Comparison of ENCODE assay signal across 30 cellular contexts in genomic region chr4:16055937-16056336, GRCh38. TPM values are rescaled to one million over a fixed set of nuclear protein-coding genes. Genes with fewer than 3 reads are reported as not detected.
DNase-seq lines count a peak whose midpoint lies in the region; ATAC-seq and TF ChIP-seq lines count a peak whose summit lies in the region.
"Had no signal": no experiment of that assay in that cellular context is flagged by ENCODE, and none has a peak within 500 bp of the region (broad histone marks: within the 10 kb centered on the region; RNA-seq: fewer than 3 reads in every experiment).

No MANE protein-coding gene starts in this region.

- peak overlapping the region; percentile 11 to 43 for H2BK12ac ChIP-seq in mesenchymal stem cell (ENCODE audit: low read length in 2 of 2)

- no peaks in the 10 kb centered on the region for H3K9me3 Mint-ChIP-seq in WTC11
- H3K9me3 Mint-ChIP-seq: activated naive CD4-positive, alpha-beta T cell treated with anti-CD3 and anti-CD28 coated beads, Interleukin-2, amount 50 U/mL, for 72 hours; natural killer cell; stimulated activated naive CD8-positive, alpha-beta T cell treated with anti-CD3 and anti-CD28 coated beads, Interleukin-15, amount 100 ng/mL, for 72 hours; T-helper 1 cell treated with Interleukin-12 subunit alpha and Interleukin-12 subunit beta and Interleukin-4 antibody, amounts not matched to agents 30 μg/mL and 1 μg/mL, for 36 hours had no signal

- peaks cover 7% of the 10 kb centered on the region for H3K36me3 Mint-ChIP-seq in WTC11
- H3K36me3 Mint-ChIP-seq: activated naive CD4-positive, alpha-beta T cell treated with anti-CD3 and anti-CD28 coated beads, Interleukin-2, amount 50 U/mL, for 72 hours; natural killer cell had no signal

- H3K9me3 ChIP-seq in BLaER1 (no peaks in the 10 kb centered on the region), Loucy (ENCODE audit: insufficient read depth, low read depth, low read length) (no peaks in the 10 kb centered on the region), mesenchymal stem cell (ENCODE audit: control insufficient read depth, low read length) (no peaks in the 10 kb centered on the region), MM.1S (replicated peaks; ENCODE audit: insufficient read depth, low read length) (no peaks in the 10 kb centered on the region)
- H3K9me3 ChIP-seq: BE2C, Caco-2, gastroesophageal sphincter, left lung, SK-N-SH, thyroid gland had no signal

- H4K91ac ChIP-seq in mesenchymal stem cell (ENCODE audit: low read length) = no peak overlapping the region

- H2AFZ ChIP-seq in Loucy (ENCODE audit: low read length) (peak overlapping the region; percentile 72), mesenchymal stem cell (ENCODE audit: low read depth, low read length) (no peak overlapping the region), MM.1S (ENCODE audit: low read length) (no peak overlapping the region)

- TF ChIP-seq CTCF in Loucy (conservative IDR thresholded peaks at IDR 0.05; ENCODE audit: low read length) = no peak
- TF ChIP-seq CTCF in WTC11 (IDR thresholded peaks at IDR 0.05) = no peak
- no peak for TF ChIP-seq CTCF in MM.1S (IDR thresholded peaks at IDR 0.05; ENCODE audit: low read length)

- ATAC-seq in WTC11 = no peak
- no peak for ATAC-seq in GM19324 (IDR thresholded peaks at IDR 0.05; ENCODE audit: low FRiP score, unreplicated experiment)
- no peak for ATAC-seq in GM21423 (IDR thresholded peaks at IDR 0.05; ENCODE audit: unreplicated experiment)
- ATAC-seq: activated CD4-positive, alpha-beta T cell treated with anti-CD3 and anti-CD28 coated beads for 36 hours; activated naive CD4-positive, alpha-beta T cell treated with anti-CD3 and anti-CD28 coated beads, Interleukin-2, amount 50 U/mL, for 72 hours; gastroesophageal sphincter; GM12878; left lung; natural killer cell; stimulated activated naive CD8-positive, alpha-beta T cell treated with anti-CD3 and anti-CD28 coated beads, Interleukin-15, amount 100 ng/mL, for 72 hours had no signal

- H3K4me1 Mint-ChIP-seq in WTC11 = peaks cover 21% of the 10 kb centered on the region
- H3K4me1 Mint-ChIP-seq: activated CD4-positive, alpha-beta T cell treated with anti-CD3 and anti-CD28 coated beads for 36 hours; natural killer cell; stimulated activated naive CD8-positive, alpha-beta T cell treated with anti-CD3 and anti-CD28 coated beads, Interleukin-15, amount 100 ng/mL, for 72 hours had no signal

- no peak overlapping the region for H2BK5ac ChIP-seq in mesenchymal stem cell (ENCODE audit: low read depth, low read length, poor library complexity, severe bottlenecking)

- POLR2A ChIA-PET in WTC11 (lab: Charles Lee) = no interaction called here

- H3K9ac ChIP-seq in BLaER1 (no peak overlapping the region), Loucy (ENCODE audit: low read depth, low read length, poor library complexity, severe bottlenecking) (peak overlapping the region; percentile 71), mesenchymal stem cell (ENCODE audit: low read length) (no peak overlapping the region), MM.1S (ENCODE audit: low read length) (no peak overlapping the region)
- H3K9ac ChIP-seq: SK-N-SH had no signal

- H4K8ac ChIP-seq in mesenchymal stem cell (ENCODE audit: low read length) = peak overlapping the region; percentile 55

- no peak overlapping the region for H2AK5ac ChIP-seq in mesenchymal stem cell (ENCODE audit: low read length, severe bottlenecking)

- no peak overlapping the region for H3K4me3 Mint-ChIP-seq in WTC11
- H3K4me3 Mint-ChIP-seq: activated CD4-positive, alpha-beta T cell treated with anti-CD3 and anti-CD28 coated beads for 36 hours; natural killer cell; stimulated activated naive CD8-positive, alpha-beta T cell treated with anti-CD3 and anti-CD28 coated beads, Interleukin-15, amount 100 ng/mL, for 72 hours; T-helper 1 cell treated with Interleukin-12 subunit alpha and Interleukin-12 subunit beta and Interleukin-4 antibody, amounts not matched to agents 30 μg/mL and 1 μg/mL, for 36 hours had no signal

- H3K4me3 ChIP-seq in BLaER1 = no peak overlapping the region
- peak overlapping the region; percentile 42 for H3K4me3 ChIP-seq in Loucy (ENCODE audit: low read length, poor library complexity, severe bottlenecking)
- no peak overlapping the region for H3K4me3 ChIP-seq in mesenchymal stem cell (ENCODE audit: insufficient read depth in 1 of 2, low read depth in 1 of 2, low read length in 2 of 2)
- H3K4me3 ChIP-seq in MM.1S (ENCODE audit: low read length) = no peak overlapping the region
- H3K4me3 ChIP-seq: gastroesophageal sphincter, GM12878, left lung, thyroid gland had no signal

- H3K79me2 ChIP-seq in Loucy (ENCODE audit: insufficient read depth, low read length) (no peaks in the 10 kb centered on the region), MM.1S (ENCODE audit: low read length) (no peaks in the 10 kb centered on the region)

- H3K9me2 ChIP-seq in Loucy (replicated peaks; ENCODE audit: low read depth, low read length) (no peaks in the 10 kb centered on the region), MM.1S (replicated peaks; ENCODE audit: insufficient read depth, low read length) (no peaks in the 10 kb centered on the region)
- H3K9me2 ChIP-seq: SK-N-SH had no signal

- H3K27me3 ChIP-seq in BLaER1 = no peaks in the 10 kb centered on the region
- H3K27me3 ChIP-seq in Loucy (ENCODE audit: insufficient read depth, low read length, poor library complexity, severe bottlenecking) = no peaks in the 10 kb centered on the region
- H3K27me3 ChIP-seq in mesenchymal stem cell (ENCODE audit: control insufficient read depth in 1 of 2, insufficient read depth in 1 of 2, low read length in 2 of 2) = peaks cover 0 to 58% of the 10 kb centered on the region in 2 experiments
- H3K27me3 ChIP-seq in MM.1S (replicated peaks; ENCODE audit: insufficient read depth, low read length) = no peaks in the 10 kb centered on the region
- H3K27me3 ChIP-seq: BE2C, gastroesophageal sphincter, left lung, thyroid gland had no signal

- H3K4me1 ChIP-seq in BLaER1 (peaks cover 30% of the 10 kb centered on the region), Loucy (ENCODE audit: insufficient read depth, low read length, poor library complexity, severe bottlenecking) (peaks cover 36% of the 10 kb centered on the region), mesenchymal stem cell (ENCODE audit: control insufficient read depth, insufficient read depth, low read depth, low read length) (peaks cover 3% of the 10 kb centered on the region), MM.1S (ENCODE audit: low read length) (no peaks in the 10 kb centered on the region)
- H3K4me1 ChIP-seq: Caco-2, thyroid gland had no signal

- H3K27me3 Mint-ChIP-seq in WTC11 (ENCODE audit: low read depth) = no peaks in the 10 kb centered on the region

- DNase-seq in WTC11 (ENCODE audit: low spot score) (no peak), mesenchymal stem cell (no peak), MM.1S (no peak), NCI-H187 (lab: John Stamatoyannopoulos, UW) (no peak)
- DNase-seq: activated CD4-positive, alpha-beta T cell treated with anti-CD3 and anti-CD28 coated beads for 36 hours; activated T-cell treated with anti-CD3 and anti-CD28 coated beads for 4 hours; Caco-2; central memory CD4-positive, alpha-beta T cell; GOT3; left lung; midbrain; MV-4-11; natural killer cell; NCI-H187 treated with DMSO at 0.1 percent for 48 hours; NCI-H2227 treated with DMSO at 0.1 percent for 48 hours; small intestine; stimulated activated naive CD8-positive, alpha-beta T cell treated with anti-CD3 and anti-CD28 coated beads, Interleukin-15, amount 100 ng/mL, for 72 hours had no signal

- H2BK15ac ChIP-seq in mesenchymal stem cell (ENCODE audit: low read depth, poor library complexity, severe bottlenecking) = no peak overlapping the region

- no peaks in the 10 kb centered on the region for H3K79me1 ChIP-seq in mesenchymal stem cell (replicated peaks; ENCODE audit: low read length, poor library complexity, severe bottlenecking)

- H3K27ac ChIP-seq in BLaER1 (peak overlapping the region; percentile 39; the same call in 1 of the 2 replicates), mesenchymal stem cell (ENCODE audit: low read length, poor library complexity, severe bottlenecking) (no peak overlapping the region), MM.1S (ENCODE audit: low read length) (no peak overlapping the region)
- H3K27ac ChIP-seq: gastroesophageal sphincter, HL-60, left lung, RWPE1, thyroid gland had no signal

- no peaks in the 10 kb centered on the region for H3K36me3 ChIP-seq in BLaER1
- H3K36me3 ChIP-seq in Loucy (ENCODE audit: insufficient read depth, low read length) = no peaks in the 10 kb centered on the region
- H3K36me3 ChIP-seq in mesenchymal stem cell (ENCODE audit: control insufficient read depth in 1 of 2, insufficient read depth in 2 of 2, low read depth in 1 of 2, low read length in 2 of 2) = no peaks in the 10 kb centered on the region
- H3K36me3 ChIP-seq in MM.1S (replicated peaks; ENCODE audit: insufficient read depth, low read length) = no peaks in the 10 kb centered on the region
- H3K36me3 ChIP-seq: BE2C, gastroesophageal sphincter, left lung, thyroid gland had no signal

- CTCF ChIA-PET in WTC11 (lab: Charles Lee) = no interaction called here

- H4K20me1 ChIP-seq in BLaER1 (no peaks in the 10 kb centered on the region), Loucy (ENCODE audit: insufficient read depth, low read length, poor library complexity, severe bottlenecking) (no peaks in the 10 kb centered on the region), MM.1S (ENCODE audit: insufficient read depth, low read length) (no peaks in the 10 kb centered on the region)

- H2BK120ac ChIP-seq in mesenchymal stem cell (ENCODE audit: low read depth, low read length) = peak overlapping the region; percentile 46

- H3K14ac ChIP-seq in mesenchymal stem cell (ENCODE audit: low read length in 2 of 2) = peak overlapping the region in 1 of 2 experiments; percentile 37

- H3K4me2 ChIP-seq in BLaER1 (peak overlapping the region; percentile 76), Loucy (ENCODE audit: low read depth, low read length, poor library complexity, severe bottlenecking) (peak overlapping the region; percentile 69), mesenchymal stem cell (ENCODE audit: low read length, poor library complexity, severe bottlenecking) (no peak overlapping the region), MM.1S (ENCODE audit: low read depth, low read length) (no peak overlapping the region)
- H3K4me2 ChIP-seq: SK-N-SH had no signal

- H3F3A ChIP-seq in Loucy (ENCODE audit: low read depth) (no peaks in the 10 kb centered on the region), MM.1S (ENCODE audit: insufficient read depth, low read length) (no peaks in the 10 kb centered on the region)

- peak overlapping the region; percentile 28 to 50 for H3K18ac ChIP-seq in mesenchymal stem cell (ENCODE audit: low read depth in 1 of 2, low read length in 2 of 2)

- peak overlapping the region in 1 of 2 experiments; percentile 17 for H3K4ac ChIP-seq in mesenchymal stem cell (ENCODE audit: low read depth in 1 of 2, low read length in 2 of 2)

- no peak overlapping the region for H3K23ac ChIP-seq in mesenchymal stem cell (ENCODE audit: low read length in 2 of 2)

- WGBS in mesenchymal stem cell = 79% methylated on average over 8 of the region's 8 CpGs

- peak overlapping the region; percentile 59 for H3K27ac Mint-ChIP-seq in WTC11
- H3K27ac Mint-ChIP-seq: activated CD4-positive, alpha-beta T cell treated with anti-CD3 and anti-CD28 coated beads for 36 hours; activated naive CD4-positive, alpha-beta T cell treated with anti-CD3 and anti-CD28 coated beads, Interleukin-2, amount 50 U/mL, for 72 hours; natural killer cell; stimulated activated naive CD8-positive, alpha-beta T cell treated with anti-CD3 and anti-CD28 coated beads, Interleukin-15, amount 100 ng/mL, for 72 hours; T-helper 1 cell treated with Interleukin-12 subunit alpha and Interleukin-12 subunit beta and Interleukin-4 antibody, amounts not matched to agents 30 μg/mL and 1 μg/mL, for 36 hours had no signal

RNA-seq across cellular contexts. Expression of gene PROM1, which starts 27.9 kb away (rescaled TPM):
- 56.5 to 65.1 TPM (median 56.8 TPM) in 3 replicates for total RNA-seq in WTC11 (2021)
- 2.3 TPM for polyA plus RNA-seq in mesenchymal stem cell (2013, experiment 1 of 2)
- polyA plus RNA-seq in mesenchymal stem cell (2013, experiment 2 of 2) = 2.2 TPM
- total RNA-seq: natural killer cell had no signal
- polyA plus RNA-seq: SK-N-SH had no signal

Comparison
In these comparisons a context has a peak if more than half of its experiments do, and no peak if none do; other contexts are left out.
1. H3K4me2 ChIP-seq: peak in BLaER1 (single experiment) and Loucy (single experiment); none in mesenchymal stem cell (single experiment) and MM.1S (single experiment).